29 cellular contexts compared by ENCODE assay signal in the genomic region with DNA sequence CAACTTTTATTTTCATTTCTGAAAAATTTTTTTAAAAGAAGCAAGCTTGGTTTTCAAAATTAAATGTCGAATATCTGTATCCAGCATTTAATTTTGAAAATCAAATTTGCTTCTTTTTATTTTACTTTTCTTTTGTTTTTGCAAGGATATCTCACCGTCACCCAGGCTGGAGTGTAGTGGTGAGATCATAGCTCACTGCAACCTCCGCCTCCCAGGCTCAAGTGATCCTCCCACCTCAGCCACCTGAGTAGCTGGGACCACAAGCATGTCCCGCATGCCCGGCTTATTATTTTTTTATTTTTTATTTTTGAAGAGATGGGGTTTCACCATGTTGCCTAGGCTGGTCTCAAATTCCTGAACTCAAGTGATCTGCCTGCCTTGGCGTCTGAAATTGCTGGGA.
"Had no signal": no experiment of that assay in that cellular context is flagged by ENCODE, and none has a peak within 500 bp of the region (broad histone marks: within the 10 kb centered on the region; RNA-seq: fewer than 3 reads in every experiment).

No MANE protein-coding gene starts in this region.

- H3K4me3 Mint-ChIP-seq: dendritic cell treated with granulocyte-macrophage colony-stimulating factor and Interleukin-4, amounts not matched to agents 40 ng/mL and 50 ng/mL, for 4 days; effector memory CD8-positive, alpha-beta T cell; endodermal cell had no signal

- DNase-seq: colonic mucosa; cortex of kidney; dermis blood vessel endothelial cell; dorsolateral prefrontal cortex; effector CD4-positive, alpha-beta T cell; effector CD8-positive, alpha-beta T cell; effector memory CD4-positive, alpha-beta T cell; effector memory CD8-positive, alpha-beta T cell; endodermal cell; erythroblast; esophagus squamous epithelium; foreskin fibroblast; foreskin keratinocyte; foreskin melanocyte; gastrocnemius medialis; glutamatergic neuron; head of caudate nucleus; heart left ventricle; heart right ventricle had no signal

- H3K36me3 ChIP-seq: colonic mucosa, esophagus muscularis mucosa, esophagus squamous epithelium, gastrocnemius medialis, gastroesophageal sphincter, heart left ventricle, heart right ventricle had no signal

- H3K4me1 Mint-ChIP-seq: endodermal cell had no signal

- H3K27ac ChIP-seq: colonic mucosa, coronary artery, dorsolateral prefrontal cortex, epithelial cell of prostate, esophagus muscularis mucosa, esophagus squamous epithelium, foreskin keratinocyte, gastrocnemius medialis, gastroesophageal sphincter, heart left ventricle, heart right ventricle had no signal

- ATAC-seq: effector memory CD8-positive, alpha-beta T cell; esophagus mucosa; foreskin keratinocyte; gastrocnemius medialis; gastroesophageal sphincter; heart left ventricle; heart right ventricle had no signal

- H3K27me3 Mint-ChIP-seq: dendritic cell treated with granulocyte-macrophage colony-stimulating factor and Interleukin-4, amounts not matched to agents 40 ng/mL and 50 ng/mL, for 4 days had no signal

- H3K4me1 ChIP-seq: colonic mucosa, esophagus muscularis mucosa, esophagus squamous epithelium, foreskin keratinocyte, gastrocnemius medialis, gastroesophageal sphincter, heart left ventricle, heart right ventricle had no signal

- H3K4me3 ChIP-seq: colonic mucosa, coronary artery, dorsolateral prefrontal cortex, esophagus muscularis mucosa, esophagus squamous epithelium, gastrocnemius medialis, gastroesophageal sphincter, heart left ventricle, heart right ventricle had no signal

- H3K9me3 ChIP-seq: colonic mucosa, esophagus muscularis mucosa, esophagus squamous epithelium, gastrocnemius medialis, gastroesophageal sphincter, heart left ventricle, heart right ventricle had no signal

- H3K27me3 ChIP-seq: colonic mucosa, dorsolateral prefrontal cortex, esophagus muscularis mucosa, esophagus squamous epithelium, foreskin keratinocyte, gastrocnemius medialis, gastroesophageal sphincter, heart left ventricle, heart right ventricle had no signal

- H3K27ac Mint-ChIP-seq: dendritic cell treated with granulocyte-macrophage colony-stimulating factor and Interleukin-4, amounts not matched to agents 40 ng/mL and 50 ng/mL, for 4 days; effector memory CD8-positive, alpha-beta T cell; endodermal cell had no signal

- FAIRE-seq: colon, endometrium, endothelial cell of umbilical vein, frontal cortex had no signal
